21 cellular contexts compared by ENCODE assay signal in the genomic region with DNA sequence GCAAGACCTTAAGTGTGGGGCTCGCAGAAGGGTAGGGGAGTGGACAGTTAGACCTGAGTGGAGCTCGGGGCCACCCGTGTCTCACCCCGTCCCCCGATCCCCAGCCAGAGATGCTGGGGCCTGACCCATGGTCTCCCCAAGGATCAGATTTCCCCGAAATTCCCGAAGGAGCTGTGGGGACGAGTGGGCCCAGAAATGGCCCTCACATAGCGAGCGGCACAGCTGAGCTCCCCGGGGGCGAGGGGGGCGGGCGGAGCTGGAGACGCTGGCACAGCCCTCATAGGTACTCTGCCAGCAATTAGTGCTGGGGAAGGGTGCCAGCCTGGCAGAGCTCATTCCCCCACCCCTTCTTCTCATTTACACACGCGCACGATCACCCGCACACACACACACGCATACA. TPM values are rescaled to one million over a fixed set of nuclear protein-coding genes. Genes with fewer than 3 reads are reported as not detected.
A peak's percentile ranks its signal among the peaks of the same experiment; 100 is the strongest.
DNase-seq lines count a peak whose midpoint lies in the region; ATAC-seq and TF ChIP-seq lines count a peak whose summit lies in the region.
"Had no signal": no experiment of that assay in that cellular context is flagged by ENCODE, and none has a peak within 500 bp of the region (broad histone marks: within the 10 kb centered on the region; RNA-seq: fewer than 3 reads in every experiment).

No MANE protein-coding gene starts in this region.

- H3K27ac Mint-ChIP-seq in nephron (peak overlapping the region; percentile 1 to 74 (median 15)), immature natural killer cell (no peak overlapping the region)
- H3K27ac Mint-ChIP-seq: H9 had no signal

- no peaks in the 10 kb centered on the region for H3K36me3 ChIP-seq in stomach
- H3K36me3 ChIP-seq: BLaER1 had no signal

- H3K36me3 Mint-ChIP-seq in nephron (ENCODE audit: low read depth) (no peaks in the 10 kb centered on the region), immature natural killer cell (no peaks in the 10 kb centered on the region)
- H3K36me3 Mint-ChIP-seq: CD4-positive, alpha-beta memory T cell had no signal

- H3K4me3 Mint-ChIP-seq in nephron, result no peak overlapping the region
- no peak overlapping the region for H3K4me3 Mint-ChIP-seq in immature natural killer cell
- H3K4me3 Mint-ChIP-seq: CD4-positive, alpha-beta memory T cell; H9 had no signal

- H3K9me3 Mint-ChIP-seq in nephron (no peaks in the 10 kb centered on the region), immature natural killer cell (no peaks in the 10 kb centered on the region)
- H3K9me3 Mint-ChIP-seq: CD4-positive, alpha-beta memory T cell; H9 had no signal

- peaks cover 57 to 100% (median 80%) of the 10 kb centered on the region in 4 donors for H3K4me1 ChIP-seq in stomach
- H3K4me1 ChIP-seq: BLaER1 had no signal

- no peak for TF ChIP-seq POLR2A in stomach (IDR thresholded peaks at IDR 0.05)

- peak overlapping the region; percentile 39 to 92 (median 91) for H3K27ac ChIP-seq in stomach
- H3K27ac ChIP-seq: BLaER1, KMS-11 had no signal

- H3K4me1 Mint-ChIP-seq in nephron (peaks cover 47% of the 10 kb centered on the region), immature natural killer cell (no peaks in the 10 kb centered on the region)
- H3K4me1 Mint-ChIP-seq: CD4-positive, alpha-beta memory T cell had no signal

- no peak for TF ChIP-seq EP300 in stomach (IDR thresholded peaks at IDR 0.05)

- no peak for TF ChIP-seq CTCF in nephron (IDR thresholded peaks at IDR 0.05; ENCODE audit: unreplicated experiment in 3 of 3)
- no peak for TF ChIP-seq CTCF in stomach (IDR thresholded peaks at IDR 0.05)

- peaks cover 0 to 53% (median 4%) of the 10 kb centered on the region in 3 donors for H3K27me3 ChIP-seq in stomach

- H3K27me3 Mint-ChIP-seq in nephron (ENCODE audit: low read depth), result peaks cover 45% of the 10 kb centered on the region
- H3K27me3 Mint-ChIP-seq in immature natural killer cell (ENCODE audit: low read depth in 3 of 3), result peaks cover 0 to 5% (median 5%) of the 10 kb centered on the region in 3 donors

- H3K9me3 ChIP-seq in stomach, result no peaks in the 10 kb centered on the region
- H3K9me3 ChIP-seq: BLaER1 had no signal

- H3K4me3 ChIP-seq in stomach, result no peak overlapping the region
- H3K4me3 ChIP-seq: BLaER1, GM12878 had no signal

- intact Hi-C loops in left ventricle myocardium superior (cut with micrococcal nuclease) (no loop called here), Right ventricle myocardium inferior (cut with DNase I) (loop anchor here (5.0 kb wide), 2 partner anchors 40 to 280 kb away; no protein-coding TSS in a partner anchor), stomach (cut with DNase I; ENCODE audit: low total_unique reads) (no loop called here)

- ATAC-seq in left ventricle myocardium superior (peak; percentile 29), Right ventricle myocardium inferior (no peak), GM19463 (IDR thresholded peaks at IDR 0.05; ENCODE audit: unreplicated experiment) (no peak)
- ATAC-seq: GM12878, SK-N-SH treated with all-trans-retinoic acid at 6 μM for 48 hours had no signal

- DNase-seq in left ventricle myocardium superior, result no peak
- DNase-seq in Right ventricle myocardium inferior (ENCODE audit: missing footprints), result no peak
- DNase-seq in NCI-H1105 treated with DMSO at 0.1 percent for 48 hours (lab: John Stamatoyannopoulos, UW), result peak; percentile 72
- DNase-seq in stomach, result no peak
- no peak for DNase-seq in epidermal melanocyte (ENCODE audit: insufficient read length, low spot score)
- no peak for DNase-seq in immature natural killer cell
- DNase-seq: CD4-positive, alpha-beta memory T cell; DMS53; EL; H9; NCI-H1694; NCI-H2081 treated with DMSO at 0.1 percent for 48 hours; NCI-H748 treated with DMSO at 0.1 percent for 48 hours; OCI-M1; SIG-M5 had no signal

- WGBS in stomach, 5 donors, result 54 to 74% (median 68%) methylated on average over 13 to 20 of the region's 20 CpGs

RNA-seq across cellular contexts. Expression of gene CASZ1, which starts 9.2 kb away (rescaled TPM):
- total RNA-seq in left ventricle myocardium superior, result 57.8 TPM
- 58.2 TPM for total RNA-seq in Right ventricle myocardium inferior
- 100 to 1,000 TPM in 2 of 5 donors, 10 to 100 TPM in 3; 24.6 to 166 (median 66.5) TPM for total RNA-seq in stomach
- 10 to 100 TPM in 1 of 3 donors, 1 to 10 TPM in 2; 6.0 to 11.8 (median 6.5) TPM for polyA plus RNA-seq in stomach
- polyA plus RNA-seq in immature natural killer cell, result 1 to 10 TPM; 1.0 to 6.5 (median 1.9) TPM

Comparison
In these comparisons a context has a peak if more than half of its experiments do, and no peak if none do; other contexts are left out.
1. H3K27ac Mint-ChIP-seq: peak in nephron (3 of 3); none in immature natural killer cell (0 of 6).